ENCODE assay signal across 11 cellular contexts in genomic region chr3:126503701-126504100, GRCh38. TPM values are rescaled to one million over a fixed set of nuclear protein-coding genes. Genes with fewer than 3 reads are reported as not detected.
"Had no signal": no experiment of that assay in that cellular context is flagged by ENCODE, and none has a peak within 500 bp of the region (broad histone marks: within the 10 kb centered on the region; RNA-seq: fewer than 3 reads in every experiment).

No MANE protein-coding gene starts in this region.

- H3K27ac ChIP-seq: GM23248 had no signal

- H3K4me3 ChIP-seq: GM23248, GM23338, HAP-1 had no signal

- H3K9ac ChIP-seq: GM23248 had no signal

- H3K4me1 ChIP-seq: HAP-1 had no signal

- H3K9me3 ChIP-seq: HAP-1 had no signal

- H2AFZ ChIP-seq: GM23248, GM23338 had no signal

- H3K4me2 ChIP-seq: GM23338 had no signal

- H3K36me3 ChIP-seq: HAP-1 had no signal

- DNase-seq: GM23248, GOT3, H7, H9, HCEC 1CT, HFFc6 had no signal

- ATAC-seq: GM23338, HCT116 had no signal

RNA-seq across cellular contexts. Expression of gene UROC1, which starts 13.9 kb away (rescaled TPM):
- total RNA-seq: GM23248, GM23338, H1, H4, H7, H9, HFFc6 had no signal
- polyA plus RNA-seq: GM23248, GM23338 had no signal

RNA-seq across cellular contexts. Expression of gene CHST13, which starts 20.3 kb away (rescaled TPM):
- total RNA-seq: GM23248, HFFc6 had no signal

RNA-seq across cellular contexts. Expression of gene C3orf22, which starts 55.0 kb away (rescaled TPM):
- total RNA-seq: GM23248, GM23338, H1, H4, H7, H9, HFFc6 had no signal
- polyA plus RNA-seq: GM23248, GM23338, H1 had no signal
